ENCODE assay signal across 8 cellular contexts in the genomic region with DNA sequence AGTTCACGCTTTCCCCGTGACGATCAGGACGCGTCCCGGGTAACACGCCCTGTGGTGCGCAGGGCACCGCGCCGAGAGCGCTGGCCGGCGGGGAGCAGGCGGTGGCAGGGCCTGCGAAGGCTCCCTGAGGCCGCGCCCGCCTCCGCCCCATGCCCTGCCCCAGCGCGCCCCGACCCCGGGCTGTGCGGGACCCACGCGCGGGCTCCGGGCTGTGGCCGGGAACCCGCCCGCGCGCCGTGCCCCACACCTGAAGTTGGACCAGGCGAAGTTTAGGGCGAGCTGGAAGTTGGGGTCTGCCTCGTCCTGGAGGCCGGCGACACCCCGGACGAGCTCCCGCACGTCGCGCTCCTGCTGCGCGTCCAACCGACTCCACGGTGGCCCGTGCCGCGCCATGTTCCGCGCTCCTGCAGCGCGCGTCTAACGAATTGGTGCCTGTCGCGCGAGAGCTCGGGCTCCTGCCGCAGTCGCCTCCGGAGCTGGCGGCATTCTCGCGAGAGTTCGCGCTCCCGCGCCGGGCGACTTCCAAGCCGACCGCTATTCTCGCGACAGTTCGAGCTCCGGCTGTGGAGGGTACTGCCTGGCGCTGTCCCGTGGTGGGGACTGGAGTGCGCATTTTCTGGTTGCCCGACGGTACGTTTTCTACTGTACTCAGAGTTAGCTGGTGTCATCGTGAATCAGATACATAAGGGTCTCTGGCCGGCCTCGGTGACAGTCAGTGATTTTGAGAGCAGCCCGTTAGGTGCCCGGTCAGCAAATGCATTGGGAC. TPM values are rescaled to one million over a fixed set of nuclear protein-coding genes. Genes with fewer than 3 reads are reported as not detected.
DNase-seq lines count a peak whose midpoint lies in the region; ATAC-seq and TF ChIP-seq lines count a peak whose summit lies in the region.

A gene (minus strand): TSS at position 419 of the 766 bp plus-strand sequence. CDS start 26 bp downstream, at position 393.

- CTCF ChIA-PET in activated naive CD4-positive, alpha-beta T cell treated with anti-CD3 and anti-CD28 coated beads, Interleukin-2, amount 10 ng/mL, durations not matched to agents 7 days and 5 days (lab: Charles Lee) = interaction anchor here (1.4 kb wide), 1 partner anchor 59 kb away, joined by 3 read pairs; a partner anchor contains a TSS

- WGBS in suprapubic skin = 0% methylated on average over 18 of the region's 92 CpGs

- peak within 1 kb of the TSS; percentile 78 for H3K4me3 ChIP-seq in SK-N-MC
- peak within 1 kb of the TSS; percentile 90 for H3K4me3 ChIP-seq in suprapubic skin

- H3K4me3 Mint-ChIP-seq in activated naive CD4-positive, alpha-beta T cell treated with anti-CD3 and anti-CD28 coated beads, Interleukin-2, amount 10 ng/mL, durations not matched to agents 7 days and 5 days = peak within 1 kb of the TSS; percentile 82

- no peaks in the 10 kb centered on the region for H3K27me3 Mint-ChIP-seq in activated naive CD4-positive, alpha-beta T cell treated with anti-CD3 and anti-CD28 coated beads, Interleukin-2, amount 10 ng/mL, durations not matched to agents 7 days and 5 days

- no peaks in the 10 kb centered on the region for H3K27me3 ChIP-seq in suprapubic skin

- no peaks in the 10 kb centered on the region for H3K9me3 Mint-ChIP-seq in activated naive CD4-positive, alpha-beta T cell treated with anti-CD3 and anti-CD28 coated beads, Interleukin-2, amount 10 ng/mL, durations not matched to agents 7 days and 5 days

- TF ChIP-seq POLR2A in GM10847 (IDR thresholded peaks at IDR 0.05; ENCODE audit: extremely low read depth, insufficient read length) (peak; percentile 98), suprapubic skin (IDR thresholded peaks at IDR 0.05) (peak; percentile 22 to 74)

- peak; percentile 41 to 49 for TF ChIP-seq CTCF in suprapubic skin (IDR thresholded peaks at IDR 0.05)

- H3K4me1 ChIP-seq in suprapubic skin = peaks cover 24% of the 10 kb centered on the region

- H3K36me3 ChIP-seq in SK-N-MC (ENCODE audit: insufficient read depth, low read length) (peaks cover 15% of the 10 kb centered on the region), suprapubic skin (peaks cover 21% of the 10 kb centered on the region)

- peaks cover 24% of the 10 kb centered on the region for H3K4me1 Mint-ChIP-seq in activated naive CD4-positive, alpha-beta T cell treated with anti-CD3 and anti-CD28 coated beads, Interleukin-2, amount 10 ng/mL, durations not matched to agents 7 days and 5 days

- H3K9ac ChIP-seq in SK-N-MC (ENCODE audit: insufficient read length) = peak within 1 kb of the TSS; percentile 93

- peaks cover 14% of the 10 kb centered on the region for H3K36me3 Mint-ChIP-seq in activated naive CD4-positive, alpha-beta T cell treated with anti-CD3 and anti-CD28 coated beads, Interleukin-2, amount 10 ng/mL, durations not matched to agents 7 days and 5 days

- no peak for TF ChIP-seq EP300 in suprapubic skin (IDR thresholded peaks at IDR 0.05)

- H3K27ac ChIP-seq in SK-N-MC (peak within 1 kb of the TSS; percentile 57; the same call in 1 of the 2 replicates), suprapubic skin (peak within 1 kb of the TSS; percentile 94)

- peak; percentile 91 for DNase-seq in NCI-H1048 (lab: John Stamatoyannopoulos, UW)
- DNase-seq in SK-N-MC (ENCODE audit: low read depth, low spot score) = peak; percentile 71
- peak; percentile 99 for DNase-seq in activated naive CD4-positive, alpha-beta T cell treated with anti-CD3 and anti-CD28 coated beads, Interleukin-2, amount 10 ng/mL, durations not matched to agents 7 days and 5 days
- DNase-seq in glomerular endothelial cell (ENCODE audit: extremely low read depth, low read depth, low spot score) = peak; percentile 90
- peak; percentile 94 for DNase-seq in occipital lobe (lab: John Stamatoyannopoulos, UW)
- DNase-seq in suprapubic skin (ENCODE audit: low spot score in 2 of 2) = peak; percentile 98

- H3K9me3 ChIP-seq in SK-N-MC (ENCODE audit: low read depth, low read length) (no peaks in the 10 kb centered on the region), suprapubic skin (no peaks in the 10 kb centered on the region)

- ATAC-seq in HG02588 (IDR thresholded peaks at IDR 0.05; ENCODE audit: unreplicated experiment) = peak; percentile 95

- H3K27ac Mint-ChIP-seq in activated naive CD4-positive, alpha-beta T cell treated with anti-CD3 and anti-CD28 coated beads, Interleukin-2, amount 10 ng/mL, durations not matched to agents 7 days and 5 days = peak within 1 kb of the TSS; percentile 93

RNA-seq across cellular contexts. Expression of the gene that starts here (rescaled TPM):
- total RNA-seq in glomerular endothelial cell (12.8 and 14.7 TPM in 2 replicates), occipital lobe (23.6 TPM), suprapubic skin (10 to 100 TPM; 10.7 to 39.2 (median 18.2) TPM)

Comparison
In these comparisons a context has a peak if more than half of its experiments do, and no peak if none do; other contexts are left out.
1. Peak in every context shown above with its lines: DNase-seq, ATAC-seq, H3K4me3 ChIP-seq and H3K27ac ChIP-seq.